In genomic region chr18:12944724-12945123, GRCh38 we compare ENCODE assay signal across 13 cellular contexts. TPM values are rescaled to one million over a fixed set of nuclear protein-coding genes. Genes with fewer than 3 reads are reported as not detected.
DNase-seq lines count a peak whose midpoint lies in the region; ATAC-seq, FAIRE-seq and TF ChIP-seq lines count a peak whose summit lies in the region.
"Had no signal": no experiment of that assay in that cellular context is flagged by ENCODE, and none has a peak within 500 bp of the region (broad histone marks: within the 10 kb centered on the region; RNA-seq: fewer than 3 reads in every experiment).

No MANE protein-coding gene starts in this region.

- peak overlapping the region in 1 of 12 donors; percentile 31 for H3K27ac ChIP-seq in heart left ventricle
- no peak overlapping the region for H3K27ac ChIP-seq in astrocyte (ENCODE audit: low read depth, low read length)

- no peaks in the 10 kb centered on the region for H3K9me3 ChIP-seq in heart left ventricle
- H3K9me3 ChIP-seq in astrocyte (ENCODE audit: insufficient read depth, low read depth, low read length), result no peaks in the 10 kb centered on the region

- peaks cover 5% of the 10 kb centered on the region for H3K9me3 Mint-ChIP-seq in astrocyte (ENCODE audit: unreplicated experiment)
- H3K9me3 Mint-ChIP-seq: effector memory CD8-positive, alpha-beta T cell had no signal

- peak in 4 of 5 donors; percentile 35 to 57 (median 55) for DNase-seq in heart left ventricle
- DNase-seq in cardiac septum (ENCODE audit: low spot score), result no peak
- DNase-seq in astrocyte (ENCODE audit: low read depth), result peak; percentile 20
- DNase-seq in left lobe of liver (ENCODE audit: low spot score), result peak; percentile 84
- DNase-seq in ureter (ENCODE audit: low spot score), result peak; percentile 52
- DNase-seq in SKM-1 treated with dmso at 0.1 percent for 144 hours (lab: John Stamatoyannopoulos, UW; ENCODE audit: unreplicated experiment), result no peak
- DNase-seq: activated naive CD4-positive, alpha-beta T cell treated with anti-CD3 and anti-CD28 coated beads for 36 hours; effector memory CD8-positive, alpha-beta T cell; HFFc6; NCI-H1694 had no signal

- peaks cover 9% of the 10 kb centered on the region for H3K79me2 ChIP-seq in astrocyte (ENCODE audit: insufficient read depth, low read length)

- H3K4me1 ChIP-seq in heart left ventricle (peaks cover 0 to 28% (median 17%) of the 10 kb centered on the region in 12 donors), astrocyte (ENCODE audit: insufficient read depth, low read length) (peaks cover 13% of the 10 kb centered on the region)

- no peak overlapping the region for H3K4me3 ChIP-seq in heart left ventricle
- H3K4me3 ChIP-seq in astrocyte (ENCODE audit: insufficient read depth, low read depth, low read length), result no peak overlapping the region

- H3K27me3 Mint-ChIP-seq in astrocyte (ENCODE audit: low read depth, unreplicated experiment), result no peaks in the 10 kb centered on the region
- H3K27me3 Mint-ChIP-seq: effector memory CD8-positive, alpha-beta T cell had no signal

- no peaks in the 10 kb centered on the region for H4K20me1 ChIP-seq in astrocyte (ENCODE audit: insufficient read depth, low read length)

- ATAC-seq in heart left ventricle, result no peak
- peak; percentile 28 for ATAC-seq in left lobe of liver
- no peak for ATAC-seq in GM19328 (IDR thresholded peaks at IDR 0.05; ENCODE audit: unreplicated experiment)
- ATAC-seq in HG03457 (IDR thresholded peaks at IDR 0.05; ENCODE audit: unreplicated experiment), result no peak
- ATAC-seq: effector memory CD8-positive, alpha-beta T cell had no signal

- H3K27me3 ChIP-seq in heart left ventricle (no peaks in the 10 kb centered on the region), astrocyte (ENCODE audit: insufficient read depth, low read length) (no peaks in the 10 kb centered on the region)

- no peak for TF ChIP-seq CTCF in heart left ventricle (IDR thresholded peaks at IDR 0.05)
- no peak for TF ChIP-seq CTCF in astrocyte (IDR thresholded peaks at IDR 0.05; ENCODE audit: insufficient read depth, low read depth, low read length)

- no peak for TF ChIP-seq POLR2A in heart left ventricle (IDR thresholded peaks at IDR 0.05)

- no peaks in the 10 kb centered on the region for H3K36me3 Mint-ChIP-seq in astrocyte (ENCODE audit: low read depth, unreplicated experiment)

- WGBS in heart left ventricle, 4 donors, result 36 to 39% (median 37%) methylated on average over 4 of the region's 4 CpGs

- H2AFZ ChIP-seq in astrocyte (ENCODE audit: low read depth, low read length), result no peak overlapping the region

- intact Hi-C loops in heart left ventricle (cut with DNase I), result loop anchor here in 6 of 10 donors (5.0 to 10.0 kb wide), 5 partner anchors 48 to 620 kb away; partner anchors contain the start of genes PTPN2 (in 5 of the 6), AFG3L2 (in 2 of the 6) and CEP192 (in 1 of the 6)
- intact Hi-C loops in cardiac septum (cut with DNase I), result loop anchor here (5.0 to 10.0 kb wide), 2 partner anchors 62 to 640 kb away; partner anchors contain the start of genes PTPN2 and TUBB6

- H3K27ac Mint-ChIP-seq in astrocyte (ENCODE audit: unreplicated experiment), result no peak overlapping the region
- H3K27ac Mint-ChIP-seq: activated naive CD4-positive, alpha-beta T cell treated with anti-CD3 and anti-CD28 coated beads for 36 hours; HFFc6 had no signal

- no peak for FAIRE-seq in astrocyte (lab: Jason Lieb, UNC)
- FAIRE-seq: GM19239 had no signal

- H3K4me3 Mint-ChIP-seq in astrocyte (ENCODE audit: unreplicated experiment), result no peak overlapping the region
- H3K4me3 Mint-ChIP-seq: activated naive CD4-positive, alpha-beta T cell treated with anti-CD3 and anti-CD28 coated beads for 36 hours; effector memory CD8-positive, alpha-beta T cell had no signal

- no peaks in the 10 kb centered on the region for H3K36me3 ChIP-seq in heart left ventricle
- no peaks in the 10 kb centered on the region for H3K36me3 ChIP-seq in astrocyte (ENCODE audit: insufficient read depth, low read length)

- H3K4me2 ChIP-seq in astrocyte (ENCODE audit: low read length), result no peak overlapping the region

- H3K9ac ChIP-seq in astrocyte (ENCODE audit: low read length), result no peak overlapping the region

- peaks cover 8% of the 10 kb centered on the region for H3K4me1 Mint-ChIP-seq in astrocyte (ENCODE audit: low read depth, unreplicated experiment)

RNA-seq across cellular contexts. Expression of gene SEH1L, which starts 3.1 kb away (rescaled TPM):
- total RNA-seq in heart left ventricle, result 10 to 100 TPM; 12.9 to 28.3 (median 18.5) TPM
- polyA plus RNA-seq in heart left ventricle, result 10 to 100 TPM in 1 of 2 donors, 1 to 10 TPM in 1; 8.6 to 39.9 TPM
- 21.0 TPM for total RNA-seq in cardiac septum
- total RNA-seq in astrocyte, result 41.2 and 43.9 TPM in 2 replicates
- 18.7 TPM for total RNA-seq in left lobe of liver
- total RNA-seq in ureter, result 53.1 TPM

RNA-seq across cellular contexts. Expression of gene CEP192, which starts 46.4 kb away (rescaled TPM):
- 10 to 100 TPM; 21.5 to 36.3 (median 27.5) TPM for total RNA-seq in heart left ventricle
- polyA plus RNA-seq in heart left ventricle, result 1 to 10 TPM; 5.5 to 8.6 TPM
- 28.5 TPM for total RNA-seq in cardiac septum
- total RNA-seq in astrocyte, result 12.6 and 13.9 TPM in 2 replicates
- total RNA-seq in left lobe of liver, result 9.5 TPM
- total RNA-seq in ureter, result 38.8 TPM

Comparison
In these comparisons a context has a peak if more than half of its experiments do, and no peak if none do; other contexts are left out.
1. DNase-seq: peak in heart left ventricle (4 of 5), astrocyte (single experiment), left lobe of liver (single experiment) and ureter (single experiment); none in cardiac septum (single experiment) and SKM-1 treated with dmso at 0.1 percent for 144 hours (single experiment).